Comparison of ENCODE assay signal across 8 cellular contexts in the genomic region with DNA sequence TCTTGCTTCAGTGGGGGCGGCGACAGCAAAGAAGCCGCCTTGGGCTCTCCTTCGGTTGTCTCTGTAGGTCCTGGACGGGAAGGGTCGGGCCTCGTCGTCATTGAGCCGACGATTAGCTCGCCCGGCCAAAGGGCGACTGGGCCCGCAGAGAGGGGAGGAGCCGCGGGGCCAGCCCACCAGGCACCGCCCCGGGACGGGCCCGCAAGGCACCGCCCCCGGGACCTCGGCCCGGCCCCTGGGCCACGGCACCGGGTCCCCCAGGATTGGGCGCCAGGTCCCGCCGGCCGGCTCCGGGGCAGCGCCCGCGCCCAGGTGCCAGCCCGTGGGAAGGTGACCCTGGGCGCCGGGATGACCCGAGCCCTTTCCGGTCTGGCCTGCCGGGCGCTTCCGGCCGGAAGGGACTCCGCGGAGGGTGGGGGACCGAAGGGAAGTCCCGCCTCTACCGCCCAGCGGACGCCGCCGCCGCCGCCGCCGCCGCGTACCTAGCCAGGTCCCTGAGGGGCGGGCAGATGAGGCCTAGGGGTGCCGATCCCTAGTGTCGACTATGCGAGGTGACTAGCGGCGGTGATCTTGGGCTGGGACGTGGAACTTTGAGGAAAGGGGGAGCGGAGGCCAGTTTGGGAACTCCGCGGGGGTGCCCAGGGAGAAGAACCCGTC. TPM values are rescaled to one million over a fixed set of nuclear protein-coding genes. Genes with fewer than 3 reads are reported as not detected.
DNase-seq lines count a peak whose midpoint lies in the region; ATAC-seq and TF ChIP-seq lines count a peak whose summit lies in the region.

Gene GBA2 (minus strand): TSS at position 371 of the 657 bp plus-strand sequence. CDS start 524 bp downstream, outside the sequence.
A gene with protein sequence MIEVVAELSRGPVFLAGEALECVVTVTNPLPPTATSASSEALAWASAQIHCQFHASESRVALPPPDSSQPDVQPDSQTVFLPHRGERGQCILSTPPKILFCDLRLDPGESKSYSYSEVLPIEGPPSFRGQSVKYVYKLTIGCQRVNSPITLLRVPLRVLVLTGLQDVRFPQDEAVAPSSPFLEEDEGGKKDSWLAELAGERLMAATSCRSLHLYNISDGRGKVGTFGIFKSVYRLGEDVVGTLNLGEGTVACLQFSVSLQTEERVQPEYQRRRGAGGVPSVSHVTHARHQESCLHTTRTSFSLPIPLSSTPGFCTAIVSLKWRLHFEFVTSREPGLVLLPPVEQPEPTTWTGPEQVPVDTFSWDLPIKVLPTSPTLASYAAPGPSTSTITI (plus strand): TSS at position 430 of the 657 bp plus-strand sequence. CDS start 469 bp downstream, outside the sequence.

- peak within 1 kb of the TSS; percentile 90 for H3K4me3 ChIP-seq in OCI-LY3 (ENCODE audit: low read length)
- peak within 1 kb of the TSS; percentile 75 for H3K4me3 ChIP-seq in epithelial cell of proximal tubule (ENCODE audit: low read depth, low read length)
- peak within 1 kb of the TSS; percentile 74 for H3K4me3 ChIP-seq in mononuclear cell (ENCODE audit: low read length)

- peaks cover 44% of the 10 kb centered on the region for H3K4me1 Mint-ChIP-seq in activated T-cell treated with anti-CD3 and anti-CD28 coated beads, Interleukin-2, amount 50 U/mL, for 4 hours (ENCODE audit: low read depth)

- peak within 1 kb of the TSS; percentile 90 for H3K4me2 ChIP-seq in OCI-LY3 (ENCODE audit: low read length)

- peak within 1 kb of the TSS; percentile 32 for H2AFZ ChIP-seq in OCI-LY3 (ENCODE audit: low read depth, low read length)

- no peaks in the 10 kb centered on the region for H3K27me3 Mint-ChIP-seq in activated T-cell treated with anti-CD3 and anti-CD28 coated beads, Interleukin-2, amount 50 U/mL, for 4 hours (ENCODE audit: low read depth)

- no peaks in the 10 kb centered on the region for H3K9me3 Mint-ChIP-seq in activated T-cell treated with anti-CD3 and anti-CD28 coated beads, Interleukin-2, amount 50 U/mL, for 4 hours

- peak within 1 kb of the TSS; percentile 85 for H3K9ac ChIP-seq in OCI-LY3 (ENCODE audit: low read length)

- no peaks in the 10 kb centered on the region for H3K9me3 ChIP-seq in OCI-LY3 (ENCODE audit: insufficient read depth, low read length)
- no peaks in the 10 kb centered on the region for H3K9me3 ChIP-seq in mononuclear cell (ENCODE audit: low read depth, low read length)

- peaks cover 17% of the 10 kb centered on the region for H4K20me1 ChIP-seq in OCI-LY3 (ENCODE audit: insufficient read depth, low read length)

- H3K27me3 ChIP-seq in OCI-LY3 (ENCODE audit: low read depth, low read length) (no peaks in the 10 kb centered on the region), mononuclear cell (ENCODE audit: insufficient read depth, low read length) (no peaks in the 10 kb centered on the region)

- H3K4me3 Mint-ChIP-seq in activated T-cell treated with anti-CD3 and anti-CD28 coated beads, Interleukin-2, amount 50 U/mL, for 4 hours = peak within 1 kb of the TSS; percentile 93

- DNase-seq in COLO668 (lab: John Stamatoyannopoulos, UW; ENCODE audit: unreplicated experiment) = peak; percentile 88
- DNase-seq in activated T-cell treated with anti-CD3 and anti-CD28 coated beads, Interleukin-2, amount 50 U/mL, for 4 hours = peak; percentile 53
- no peak for DNase-seq in epithelial cell of proximal tubule (ENCODE audit: low read depth)
- DNase-seq in stimulated activated naive CD4-positive, alpha-beta T cell treated with Interleukin-2 at 50 U/mL for 16 hours (lab: John Stamatoyannopoulos, UW) = peak; percentile 72

- ATAC-seq in GM19463 (IDR thresholded peaks at IDR 0.05; ENCODE audit: unreplicated experiment) = peak; percentile 85
- peak; percentile 72 for ATAC-seq in HG03571 (IDR thresholded peaks at IDR 0.05; ENCODE audit: unreplicated experiment)
- peak; percentile 88 to 90 for ATAC-seq in activated T-cell treated with anti-CD3 and anti-CD28 coated beads, Interleukin-2, amount 50 U/mL, for 4 hours

- peak within 1 kb of the TSS; percentile 54 for H3K27ac ChIP-seq in OCI-LY3 (ENCODE audit: low read length)

- TF ChIP-seq CTCF in OCI-LY3 (IDR thresholded peaks at IDR 0.05; ENCODE audit: low read depth, low read length) (no peak), epithelial cell of proximal tubule (conservative IDR thresholded peaks at IDR 0.05; ENCODE audit: low read depth, low read length) (no peak)

- peaks cover 19% of the 10 kb centered on the region for H3K36me3 ChIP-seq in OCI-LY3 (replicated peaks; ENCODE audit: low read depth, low read length)

- peaks cover 23% of the 10 kb centered on the region for H3K36me3 Mint-ChIP-seq in activated T-cell treated with anti-CD3 and anti-CD28 coated beads, Interleukin-2, amount 50 U/mL, for 4 hours (ENCODE audit: insufficient read depth)

- H3K4me1 ChIP-seq in OCI-LY3 (ENCODE audit: low read length) (peaks cover 33% of the 10 kb centered on the region), mononuclear cell (ENCODE audit: insufficient read depth, low read length) (peaks cover 51% of the 10 kb centered on the region)

- H3K79me2 ChIP-seq in OCI-LY3 (ENCODE audit: low read length) = peaks cover 50% of the 10 kb centered on the region

RNA-seq across cellular contexts. Expression of gene GBA2, which starts in this region (rescaled TPM):
- 10 to 100 TPM; 29.9 to 34.8 (median 33.2) TPM for total RNA-seq in activated T-cell treated with anti-CD3 and anti-CD28 coated beads, Interleukin-2, amount 50 U/mL, for 4 hours
- total RNA-seq in epithelial cell of proximal tubule (32.8 and 39.3 TPM in 2 replicates), mononuclear cell (13.4 TPM)

RNA-seq across cellular contexts. Expression of the second gene that starts in this region (rescaled TPM):
- total RNA-seq in activated T-cell treated with anti-CD3 and anti-CD28 coated beads, Interleukin-2, amount 50 U/mL, for 4 hours = 10 to 100 TPM; 14.3 to 15.3 (median 14.6) TPM
- total RNA-seq in epithelial cell of proximal tubule = 13.6 and 14.9 TPM in 2 replicates
- 6.6 TPM for total RNA-seq in mononuclear cell
